1 cellular context compared by ENCODE assay signal in the genomic region with DNA sequence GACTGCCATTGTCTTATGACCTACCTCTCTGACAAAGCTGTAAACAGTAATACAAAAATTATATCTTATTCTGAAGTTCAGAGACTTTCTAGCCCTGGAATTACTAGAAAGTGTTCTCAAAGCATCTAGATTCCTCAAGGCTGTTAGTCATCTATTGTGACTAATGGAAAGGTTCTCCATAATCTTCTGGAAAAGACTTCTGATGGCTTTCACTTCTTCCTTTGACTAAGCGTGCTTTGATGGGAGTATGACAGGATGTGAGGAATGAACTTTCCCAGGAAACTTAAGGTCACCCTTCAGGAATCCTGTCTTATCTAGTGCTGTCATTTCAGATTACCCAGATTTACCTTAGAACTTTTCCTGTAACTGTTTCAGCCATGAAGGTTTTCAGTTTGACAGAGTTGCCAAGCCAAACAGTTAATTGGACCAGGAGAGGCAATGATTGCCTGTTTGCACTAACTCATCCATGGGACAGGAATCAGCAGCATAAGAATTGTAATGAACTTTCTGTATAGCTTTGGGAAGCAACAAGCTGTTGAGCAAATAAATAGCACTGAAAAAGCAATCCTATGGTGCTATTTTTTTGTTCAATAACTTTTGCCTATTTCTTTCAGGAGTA.
TF ChIP-seq lines count a peak whose summit lies in the region.

No MANE protein-coding gene starts in this region.

TF ChIP-seq in WTC11, 78 proteins besides CTCF, POLR2A, EP300 and RAD21:
- TF ChIP-seq, protein P1, sequence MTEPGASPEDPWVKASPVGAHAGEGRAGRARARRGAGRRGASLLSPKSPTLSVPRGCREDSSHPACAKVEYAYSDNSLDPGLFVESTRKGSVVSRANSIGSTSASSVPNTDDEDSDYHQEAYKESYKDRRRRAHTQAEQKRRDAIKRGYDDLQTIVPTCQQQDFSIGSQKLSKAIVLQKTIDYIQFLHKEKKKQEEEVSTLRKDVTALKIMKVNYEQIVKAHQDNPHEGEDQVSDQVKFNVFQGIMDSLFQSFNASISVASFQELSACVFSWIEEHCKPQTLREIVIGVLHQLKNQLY (CRISPR knock-in tag; IDR thresholded peaks at IDR 0.05), result no peak
- TF ChIP-seq PRDM15 (CRISPR knock-in tag; IDR thresholded peaks at IDR 0.05), result no peak
- TF ChIP-seq IRF2 (CRISPR knock-in tag; IDR thresholded peaks at IDR 0.05; ENCODE audit: borderline replicate concordance, low read depth), result no peak
- no peak for TF ChIP-seq CREB1 (CRISPR knock-in tag; IDR thresholded peaks at IDR 0.05)
- TF ChIP-seq, protein P2, sequence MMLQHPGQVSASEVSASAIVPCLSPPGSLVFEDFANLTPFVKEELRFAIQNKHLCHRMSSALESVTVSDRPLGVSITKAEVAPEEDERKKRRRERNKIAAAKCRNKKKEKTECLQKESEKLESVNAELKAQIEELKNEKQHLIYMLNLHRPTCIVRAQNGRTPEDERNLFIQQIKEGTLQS (CRISPR knock-in tag; conservative IDR thresholded peaks at IDR 0.05), result no peak
- TF ChIP-seq TP53 (CRISPR knock-in tag; IDR thresholded peaks at IDR 0.05), result no peak
- no peak for TF ChIP-seq NFE2L1 (CRISPR knock-in tag; IDR thresholded peaks at IDR 0.05)
- TF ChIP-seq GABPB1 (CRISPR knock-in tag; IDR thresholded peaks at IDR 0.05), result no peak
- TF ChIP-seq FOXJ3 (CRISPR knock-in tag; IDR thresholded peaks at IDR 0.05; ENCODE audit: borderline replicate concordance), result no peak
- no peak for TF ChIP-seq ZNF121 (CRISPR knock-in tag; IDR thresholded peaks at IDR 0.05)
